ENCODE assay signal across 21 cellular contexts in the genomic region with DNA sequence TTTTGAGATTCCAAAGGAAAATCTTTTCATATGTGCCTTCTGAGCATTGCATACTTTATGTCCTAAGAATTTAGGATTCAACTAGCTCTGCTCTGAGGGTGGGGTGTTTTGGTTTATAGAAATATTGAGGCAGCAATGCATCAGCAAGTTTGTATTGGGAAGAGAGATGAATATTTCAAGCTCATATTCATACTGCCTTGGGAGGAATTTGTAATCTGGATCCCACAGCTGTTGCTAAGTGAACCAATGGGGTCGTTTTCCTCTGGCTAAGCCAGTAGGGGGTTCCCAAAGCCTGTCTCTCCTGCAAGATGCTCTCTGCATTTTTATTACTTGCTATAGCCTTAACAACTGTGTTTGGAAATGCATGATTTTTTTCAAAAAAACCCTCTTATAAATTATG.
DNase-seq lines count a peak whose midpoint lies in the region; ATAC-seq lines count a peak whose summit lies in the region.
"Had no signal": no experiment of that assay in that cellular context is flagged by ENCODE, and none has a peak within 500 bp of the region (broad histone marks: within the 10 kb centered on the region; RNA-seq: fewer than 3 reads in every experiment).

No MANE protein-coding gene starts in this region.

- DNase-seq in AG20443 (ENCODE audit: low spot score) (peak; percentile 17), HCEC 1CT (peak; percentile 47), amniotic stem cell (lab: John Stamatoyannopoulos, UW) (peak; percentile 60), iPS-NIHi7 (ENCODE audit: extremely low spot score) (peak; percentile 35), globus pallidus (ENCODE audit: low spot score) (no peak), right cardiac atrium (no peak)
- DNase-seq in activated T-cell treated with anti-CD3 and anti-CD28 coated beads, Interleukin-2, amount 50 U/mL, for 24 hours, result no peak
- DNase-seq in effector memory CD4-positive, alpha-beta T cell, result no peak
- DNase-seq: AML-193, erythroblast, kidney, MV-4-11, NCI-H2081 treated with DMSO at 0.1 percent for 48 hours, NCI-H748 treated with DMSO at 0.1 percent for 48 hours, ovary, Peyer's patch, small intestine, WERI-Rb-1 had no signal

- intact Hi-C loops in right cardiac atrium (cut with DNase I), result no loop called here

- no peaks in the 10 kb centered on the region for H3K36me3 ChIP-seq in effector memory CD4-positive, alpha-beta T cell (ENCODE audit: control insufficient read depth, insufficient read depth, low read length)
- H3K36me3 ChIP-seq: ovary, Peyer's patch, thoracic aorta, WERI-Rb-1 had no signal

- H3K36me3 Mint-ChIP-seq in activated T-cell treated with anti-CD3 and anti-CD28 coated beads, Interleukin-2, amount 50 U/mL, for 24 hours (ENCODE audit: low read depth), result no peaks in the 10 kb centered on the region
- H3K36me3 Mint-ChIP-seq: IgD-negative memory B cell had no signal

- no peak overlapping the region for H3K4me3 Mint-ChIP-seq in activated T-cell treated with anti-CD3 and anti-CD28 coated beads, Interleukin-2, amount 50 U/mL, for 24 hours
- H3K4me3 Mint-ChIP-seq: activated T-helper 1 cell treated with anti-CD3 and anti-CD28 coated beads, Interleukin-12 subunit alpha, Interleukin-12 subunit beta, Interleukin-2, Interleukin-4 antibody, amounts not matched to agents 30 ng/mL and 10 ng/mL and 1 ng/mL, durations not matched to agents 14 hours and 24 hours and 36 hours; IgD-negative memory B cell had no signal

- no peak for ATAC-seq in right cardiac atrium

- H3K27ac ChIP-seq in right cardiac atrium (ENCODE audit: low read length), result no peak overlapping the region
- H3K27ac ChIP-seq in effector memory CD4-positive, alpha-beta T cell (ENCODE audit: insufficient read depth, low read length, poor library complexity, severe bottlenecking), result no peak overlapping the region
- H3K27ac ChIP-seq: ovary, Peyer's patch, thoracic aorta, WERI-Rb-1 had no signal

- H3K27ac Mint-ChIP-seq in activated T-cell treated with anti-CD3 and anti-CD28 coated beads, Interleukin-2, amount 50 U/mL, for 24 hours, result no peak overlapping the region
- H3K27ac Mint-ChIP-seq: activated T-helper 1 cell treated with anti-CD3 and anti-CD28 coated beads, Interleukin-12 subunit alpha, Interleukin-12 subunit beta, Interleukin-2, Interleukin-4 antibody, amounts not matched to agents 30 ng/mL and 10 ng/mL and 1 ng/mL, durations not matched to agents 14 hours and 24 hours and 36 hours; IgD-negative memory B cell had no signal

- no peaks in the 10 kb centered on the region for H3K27me3 ChIP-seq in right cardiac atrium (ENCODE audit: control insufficient read depth, insufficient read depth)
- no peaks in the 10 kb centered on the region for H3K27me3 ChIP-seq in effector memory CD4-positive, alpha-beta T cell (replicated peaks; ENCODE audit: control insufficient read depth, insufficient read depth, low read length, poor library complexity, severe bottlenecking)
- H3K27me3 ChIP-seq: ovary, Peyer's patch had no signal

- H3K4me1 Mint-ChIP-seq in activated T-cell treated with anti-CD3 and anti-CD28 coated beads, Interleukin-2, amount 50 U/mL, for 24 hours (ENCODE audit: low read depth), result peaks cover 10% of the 10 kb centered on the region

- 14% methylated on average over 1 of the region's 1 CpG for WGBS in right cardiac atrium

- H3K4me1 ChIP-seq in right cardiac atrium (ENCODE audit: control insufficient read depth, insufficient read depth, low read length), result no peaks in the 10 kb centered on the region
- H3K4me1 ChIP-seq in effector memory CD4-positive, alpha-beta T cell (ENCODE audit: control insufficient read depth, insufficient read depth, low read length, poor library complexity, severe bottlenecking), result peaks cover under 1% of the 10 kb centered on the region
- H3K4me1 ChIP-seq: Peyer's patch had no signal

- no peaks in the 10 kb centered on the region for H3K27me3 Mint-ChIP-seq in activated T-cell treated with anti-CD3 and anti-CD28 coated beads, Interleukin-2, amount 50 U/mL, for 24 hours
- H3K27me3 Mint-ChIP-seq: IgD-negative memory B cell had no signal

- peaks cover under 1% of the 10 kb centered on the region for H3K9me3 Mint-ChIP-seq in activated T-cell treated with anti-CD3 and anti-CD28 coated beads, Interleukin-2, amount 50 U/mL, for 24 hours
- H3K9me3 Mint-ChIP-seq: activated T-helper 1 cell treated with anti-CD3 and anti-CD28 coated beads, Interleukin-12 subunit alpha, Interleukin-12 subunit beta, Interleukin-2, Interleukin-4 antibody, amounts not matched to agents 30 ng/mL and 10 ng/mL and 1 ng/mL, durations not matched to agents 14 hours and 24 hours and 36 hours; IgD-negative memory B cell had no signal

- no peak overlapping the region for H3K4me3 ChIP-seq in right cardiac atrium (ENCODE audit: low read length)
- no peak overlapping the region for H3K4me3 ChIP-seq in effector memory CD4-positive, alpha-beta T cell (ENCODE audit: insufficient read depth, low read depth, low read length, poor library complexity, severe bottlenecking)
- H3K4me3 ChIP-seq: ovary, Peyer's patch, thoracic aorta had no signal

- no peaks in the 10 kb centered on the region for H3K9me3 ChIP-seq in right cardiac atrium (ENCODE audit: control insufficient read depth, low read length)
- H3K9me3 ChIP-seq in effector memory CD4-positive, alpha-beta T cell (ENCODE audit: control insufficient read depth, low read length), result no peaks in the 10 kb centered on the region
- H3K9me3 ChIP-seq: ovary, Peyer's patch, thoracic aorta had no signal

Comparison
In these comparisons a context has a peak if more than half of its experiments do, and no peak if none do; other contexts are left out.
1. DNase-seq: peak in AG20443 (single experiment), HCEC 1CT (single experiment), amniotic stem cell (single experiment) and iPS-NIHi7 (single experiment); none in globus pallidus (single experiment), activated T-cell treated with anti-CD3 and anti-CD28 coated beads, Interleukin-2, amount 50 U/mL, for 24 hours (single experiment), right cardiac atrium (0 of 3) and effector memory CD4-positive, alpha-beta T cell (0 of 3).